ENCODE assay signal across 22 cellular contexts in genomic region chr6:149289192-149289741, GRCh38. TPM values are rescaled to one million over a fixed set of nuclear protein-coding genes. Genes with fewer than 3 reads are reported as not detected.
DNase-seq lines count a peak whose midpoint lies in the region; ATAC-seq, FAIRE-seq and TF ChIP-seq lines count a peak whose summit lies in the region.
"Had no signal": no experiment of that assay in that cellular context is flagged by ENCODE, and none has a peak within 500 bp of the region (broad histone marks: within the 10 kb centered on the region; RNA-seq: fewer than 3 reads in every experiment).

No MANE protein-coding gene starts in this region.

- intact Hi-C loops in HepG2 (cut with micrococcal nuclease; ENCODE audit: unreplicated experiment) (no loop called here), right lobe of liver (cut with DNase I) (no loop called here), K562 (cut with micrococcal nuclease) (no loop called here)

- TF ChIP-seq EP300 in HepG2 (IDR thresholded peaks at IDR 0.05; ENCODE audit: low read depth in 2 of 2, low read length in 2 of 2) (no peak), HepG2 (CRISPR knock-in tag; IDR thresholded peaks at IDR 0.05; ENCODE audit: borderline replicate concordance) (no peak), K562 (IDR thresholded peaks at IDR 0.05; ENCODE audit: low read length) (no peak)

- TF ChIP-seq CTCF in HepG2 (CRISPR knock-in tag; IDR thresholded peaks at IDR 0.05) (no peak), right lobe of liver (IDR thresholded peaks at IDR 0.05) (no peak), K562 (IDR thresholded peaks at IDR 0.05 in 2 of 3, conservative IDR thresholded peaks at IDR 0.05 in 1 of 3; ENCODE audit: insufficient read depth in 2 of 3, low read depth in 1 of 3, low read length in 3 of 3) (no peak), parathyroid adenoma (IDR thresholded peaks at IDR 0.05) (no peak)

- H3K36me3 ChIP-seq in HepG2 (replicated peaks in 1 of 2; ENCODE audit: control insufficient read depth in 1 of 2, insufficient read depth in 2 of 2, low read length in 2 of 2): no peaks in the 10 kb centered on the region
- H3K36me3 ChIP-seq in right lobe of liver: no peaks in the 10 kb centered on the region
- H3K36me3 ChIP-seq in K562 (ENCODE audit: control insufficient read depth, insufficient read depth, low read length): no peaks in the 10 kb centered on the region
- H3K36me3 ChIP-seq in parathyroid adenoma (ENCODE audit: control insufficient read depth, insufficient read depth, low read length): no peaks in the 10 kb centered on the region
- H3K36me3 ChIP-seq: BE2C had no signal

- H4K20me1 ChIP-seq in HepG2 (ENCODE audit: insufficient read depth, low read length) (no peaks in the 10 kb centered on the region), K562 (replicated peaks; ENCODE audit: control insufficient read depth, insufficient read depth, low read length) (no peaks in the 10 kb centered on the region)

- H3K4me1 ChIP-seq in HepG2 (ENCODE audit: insufficient read depth, low read length) (peaks cover 9% of the 10 kb centered on the region; the same call in 1 of the 2 replicates), right lobe of liver (no peaks in the 10 kb centered on the region), K562 (replicated peaks in 1 of 2; ENCODE audit: control insufficient read depth in 2 of 2, insufficient read depth in 2 of 2, low read length in 2 of 2) (no peaks in the 10 kb centered on the region), parathyroid adenoma (peaks cover 15% of the 10 kb centered on the region)
- H3K4me1 ChIP-seq: BE2C had no signal

- TF ChIP-seq POLR2A in HepG2 (IDR thresholded peaks at IDR 0.05; ENCODE audit: insufficient read depth in 1 of 2, low read depth in 2 of 2, low read length in 2 of 2) (no peak), right lobe of liver (IDR thresholded peaks at IDR 0.05) (no peak), K562 (conservative IDR thresholded peaks at IDR 0.05) (no peak)

- BruUV-seq in HepG2 (replicated peaks; lab: Mats Ljungman, UMichigan) (no TSS peak), K562 (replicated peaks; lab: Mats Ljungman, UMichigan) (no TSS peak)

- H3K4me3 ChIP-seq in HepG2 (replicated peaks in 1 of 3; ENCODE audit: insufficient read depth in 1 of 3, low read depth in 2 of 3, low read length in 3 of 3) (no peak overlapping the region), right lobe of liver (no peak overlapping the region), K562 (no peak overlapping the region), parathyroid adenoma (ENCODE audit: low read depth, low read length) (no peak overlapping the region)

- 13% methylated on average over 2 of the region's 2 CpGs for WGBS in HepG2 (ENCODE audit: low lambda C conversion rate)
- 73% methylated on average over 2 of the region's 2 CpGs for WGBS in right lobe of liver (ENCODE audit: insufficient coverage, low coverage, low lambda C conversion rate, missing lambda C conversion rate)
- 45% methylated on average over 2 of the region's 2 CpGs for WGBS in K562 (ENCODE audit: insufficient coverage, low coverage, missing lambda C conversion rate)

- H3K79me2 ChIP-seq in HepG2 (ENCODE audit: insufficient read depth, low read length) (no peaks in the 10 kb centered on the region), K562 (ENCODE audit: control insufficient read depth, insufficient read depth, low read length) (no peaks in the 10 kb centered on the region), parathyroid adenoma (no peaks in the 10 kb centered on the region)

- in situ Hi-C loops in HepG2 (cut with HindIII; ENCODE audit: extremely low pct_ligation_motif_present, low pct_unique_long_range_greater_than_20kb) (no loop called here), K562 (cut with MboI) (no loop called here)

- no peak overlapping the region for H2AFZ ChIP-seq in HepG2 (ENCODE audit: low read length)
- no peak overlapping the region for H2AFZ ChIP-seq in K562 (ENCODE audit: low read depth, low read length)
- peak overlapping the region; percentile 35 for H2AFZ ChIP-seq in parathyroid adenoma

- POLR2A ChIA-PET in HepG2 (lab: Yijun Ruan, JAX): interaction anchor here (1.0 kb wide), 1 partner anchor 28 kb away, joined by 3 read pairs; no protein-coding TSS in a partner anchor
- POLR2A ChIA-PET in K562 (lab: Yijun Ruan, JAX): interaction anchor here (1.0 to 1.3 kb wide), 3 partner anchors 9 to 12 kb away, joined by 3 to 4 read pairs (median 3); no protein-coding TSS in a partner anchor

- H3K9ac ChIP-seq in HepG2 (ENCODE audit: insufficient read depth, low read depth, low read length) (no peak overlapping the region), K562 (ENCODE audit: insufficient read depth in 1 of 2, low read depth in 2 of 2, low read length in 2 of 2) (no peak overlapping the region), parathyroid adenoma (no peak overlapping the region)

- ATAC-seq in HepG2 (peak; percentile 79), right lobe of liver (no peak), K562 (peak; percentile 44; the same call in 2 of the 3 replicates), SK-N-SH treated with all-trans-retinoic acid at 6 μM for 48 hours (no peak)

- H3K27ac ChIP-seq in HepG2 (ENCODE audit: extremely low read length, insufficient read depth, low read length): no peak overlapping the region
- no peak overlapping the region for H3K27ac ChIP-seq in right lobe of liver
- H3K27ac ChIP-seq in K562 (ENCODE audit: extremely low read depth, low read depth, low read length): no peak overlapping the region
- peak overlapping the region; percentile 17 for H3K27ac ChIP-seq in parathyroid adenoma

- no peak for TF ChIP-seq RAD21 in HepG2 (CRISPR knock-in tag; IDR thresholded peaks at IDR 0.05)
- TF ChIP-seq RAD21 in K562 (CRISPR knock-in tag; conservative IDR thresholded peaks at IDR 0.05 in 1 of 2, IDR thresholded peaks at IDR 0.05 in 1 of 2): no peak

- H3K27me3 ChIP-seq in HepG2 (ENCODE audit: control insufficient read depth in 1 of 2, insufficient read depth in 2 of 2, low read length in 2 of 2) (peaks cover 0 to 9% of the 10 kb centered on the region in 2 experiments; a peak in 2 of 5 replicates), right lobe of liver (no peaks in the 10 kb centered on the region), K562 (ENCODE audit: control insufficient read depth in 2 of 2, insufficient read depth in 2 of 2, low read length in 2 of 2) (peaks cover 2 to 9% of the 10 kb centered on the region in 2 experiments; a peak in 2 of 5 replicates), parathyroid adenoma (ENCODE audit: control insufficient read depth, insufficient read depth, low read length) (no peaks in the 10 kb centered on the region)
- H3K27me3 ChIP-seq: BE2C had no signal

- H3K4me2 ChIP-seq in HepG2 (ENCODE audit: low read depth, low read length) (no peak overlapping the region), K562 (ENCODE audit: insufficient read depth, low read length) (no peak overlapping the region), parathyroid adenoma (ENCODE audit: low read length) (no peak overlapping the region)

- CTCF ChIA-PET in HepG2 (lab: Yijun Ruan, JAX; ENCODE audit: low intra/inter-chr PET ratio, low total read pairs) (no interaction called here), K562 (lab: Yijun Ruan, JAX; ENCODE audit: low intra/inter-chr PET ratio) (no interaction called here)

- FAIRE-seq in HepG2 (lab: Jason Lieb, UNC): no peak
- FAIRE-seq in K562 (lab: Jason Lieb, UNC): no peak
- FAIRE-seq: RCC 7860 had no signal

- H3K9me3 ChIP-seq in HepG2 (ENCODE audit: low read length) (no peaks in the 10 kb centered on the region), right lobe of liver (no peaks in the 10 kb centered on the region), K562 (replicated peaks; ENCODE audit: control insufficient read depth, insufficient read depth, low read depth, low read length) (no peaks in the 10 kb centered on the region), parathyroid adenoma (ENCODE audit: control insufficient read depth, low read length) (no peaks in the 10 kb centered on the region)
- H3K9me3 ChIP-seq: BE2C had no signal

- H3K9me1 ChIP-seq in K562 (ENCODE audit: control insufficient read depth, insufficient read depth, low read length): no peaks in the 10 kb centered on the region

- DNase-seq in HepG2 (ENCODE audit: low spot score) (peak; percentile 18), right lobe of liver (no peak), K562 (ENCODE audit: extremely low read depth in 1 of 4, low spot score in 3 of 4) (no peak), amygdala (lab: John Stamatoyannopoulos, UW) (no peak)
- no peak for DNase-seq in activated CD4-positive, CD25-positive, alpha-beta regulatory T cell (lab: John Stamatoyannopoulos, UW)
- DNase-seq: BE2C; CD4-positive, CD25-positive, alpha-beta regulatory T cell; COR-L47; DMS 273 treated with DMSO at 0.1 percent for 48 hours; DND-41; H9; KBM-7; NCI-H1417; NCI-H187; NCI-H2107; NCI-H2227 treated with DMSO at 0.1 percent for 48 hours; NCI-H510A treated with DMSO at 0.1 percent for 48 hours; NCI-H774; SHP77 had no signal

RNA-seq across cellular contexts. Expression of gene TAB2, which starts 28.2 kb away (rescaled TPM):
- 23.7 and 44.3 TPM in 2 replicates for total RNA-seq in HepG2 (2016; rRNA removed; fragmentation: Illumina TruSeq; extraction: Trizol)
- total RNA-seq in HepG2 (2016; cell fraction: cytosol; rRNA removed; fragmentation: Illumina TruSeq; extraction: Trizol; ENCODE audit: low read depth): 8.4 and 8.9 TPM in 2 replicates
- total RNA-seq in HepG2 (2016; cell fraction: insoluble cytoplasmic fraction; rRNA removed; fragmentation: Illumina TruSeq; extraction: Trizol): 24.3 and 40.7 TPM in 2 replicates
- total RNA-seq in HepG2 (2016; cell fraction: membrane; rRNA removed; fragmentation: Illumina TruSeq; extraction: Trizol): 35.4 and 36.0 TPM in 2 replicates
- 30.5 and 36.6 TPM in 2 replicates for total RNA-seq in HepG2 (2016; cell fraction: nucleus; rRNA removed; fragmentation: Illumina TruSeq; extraction: Trizol)
- polyA plus RNA-seq in HepG2 (2011; rRNA removed): 38.1 and 50.2 TPM in 2 replicates
- 21.0 and 33.3 TPM in 2 replicates for polyA plus RNA-seq in HepG2 (2011; cell fraction: cytosol; rRNA removed)
- polyA plus RNA-seq in HepG2 (2011; cell fraction: nucleus; rRNA removed): 13.6 and 13.8 TPM in 2 replicates
- 39.0 and 39.2 TPM in 2 replicates for polyA plus RNA-seq in HepG2 (2012)
- polyA plus RNA-seq in HepG2 (2016; cell fraction: cytosol; fragmentation: Illumina TruSeq; extraction: Trizol; ENCODE audit: low read depth): 4.5 and 4.8 TPM in 2 replicates
- polyA plus RNA-seq in HepG2 (2016; cell fraction: insoluble cytoplasmic fraction; fragmentation: Illumina TruSeq; extraction: Trizol; ENCODE audit: low read depth): 64.7 and 68.7 TPM in 2 replicates
- polyA plus RNA-seq in HepG2 (2016; cell fraction: membrane; fragmentation: Illumina TruSeq; extraction: Trizol; ENCODE audit: low read depth): 28.9 and 30.3 TPM in 2 replicates
- polyA plus RNA-seq in HepG2 (2016; cell fraction: nucleus; fragmentation: Illumina TruSeq; extraction: Trizol; ENCODE audit: insufficient read depth, low read depth): 40.3 and 41.8 TPM in 2 replicates
- polyA minus RNA-seq in HepG2 (2011; rRNA and poly(A)+ RNA removed; ENCODE audit: low replicate concordance): 29.3 and 44.7 TPM in 2 replicates
- 31.6 and 41.0 TPM in 2 replicates for polyA minus RNA-seq in HepG2 (2011; cell fraction: cytosol; rRNA and poly(A)+ RNA removed)
- 56.5 and 70.6 TPM in 2 replicates for polyA minus RNA-seq in HepG2 (2011; cell fraction: nucleus; rRNA and poly(A)+ RNA removed)
- total RNA-seq in right lobe of liver: 10 to 100 TPM; 25.5 to 33.1 (median 30.2) TPM
- total RNA-seq in K562 (2011; cell fraction: chromatin; rRNA removed; ENCODE audit: low replicate concordance): 32.6 and 83.4 TPM in 2 replicates
- 12.5 and 17.0 TPM in 2 replicates for total RNA-seq in K562 (2011; cell fraction: nucleolus; rRNA removed)
- total RNA-seq in K562 (2011; cell fraction: nucleoplasm; rRNA removed): 22.4 and 28.9 TPM in 2 replicates
- 9.1 and 10.6 TPM in 2 replicates for total RNA-seq in K562 (2014; rRNA removed)
- total RNA-seq in K562 (2014; rRNA removed; fragmentation: Illumina TruSeq; extraction: Trizol): 17.4 and 19.9 TPM in 2 replicates
- 18.9 and 21.5 TPM in 2 replicates for total RNA-seq in K562 (2015; rRNA removed; fragmentation: Illumina TruSeq; extraction: Trizol)
- 19.3 and 23.2 TPM in 2 replicates for total RNA-seq in K562 (2021)
- 36.3 and 38.3 TPM in 2 replicates for polyA plus RNA-seq in K562 (2011; rRNA removed)
- 14.7 and 22.5 TPM in 2 replicates for polyA plus RNA-seq in K562 (2011; cell fraction: cytosol; rRNA removed)
- 16.4 and 24.9 TPM in 2 replicates for polyA plus RNA-seq in K562 (2011; cell fraction: nucleus; rRNA removed)
- 19.1 and 25.4 TPM in 2 replicates for polyA plus RNA-seq in K562 (2012)
- 29.8 and 32.9 TPM in 2 replicates for polyA plus RNA-seq in K562 (2014; fragmentation: Illumina TruSeq; extraction: Trizol)
- polyA plus RNA-seq in K562 (2014; fragmentation: Nextera tagmentation; extraction: Ambion mirVana): 1 to 10 TPM; 9.5 to 10.0 TPM
- 16.9 and 18.6 TPM in 2 replicates for polyA plus RNA-seq in K562 (2014; rRNA removed)
- polyA minus RNA-seq in K562 (2011; rRNA and poly(A)+ RNA removed): 58.1 and 66.9 TPM in 2 replicates
- polyA minus RNA-seq in K562 (2011; cell fraction: cytosol; rRNA and poly(A)+ RNA removed): 20.3 and 20.8 TPM in 2 replicates
- 16.2 and 25.0 TPM in 2 replicates for polyA minus RNA-seq in K562 (2011; cell fraction: nucleus; rRNA and poly(A)+ RNA removed)

Comparison
In these comparisons a context has a peak if more than half of its experiments do, and no peak if none do; other contexts are left out.
1. ATAC-seq: peak in HepG2 (single experiment) and K562 (single experiment); none in right lobe of liver (0 of 4) and SK-N-SH treated with all-trans-retinoic acid at 6 μM for 48 hours (single experiment).
2. Of the 241 proteins assayed by ChIP-seq in both HepG2 and K562: peak only in HepG2: ESRRA, MAX, MNT and RNF2; only in K562: none; in both: none; in neither: 237.